23 cellular contexts compared by ENCODE assay signal in the genomic region with DNA sequence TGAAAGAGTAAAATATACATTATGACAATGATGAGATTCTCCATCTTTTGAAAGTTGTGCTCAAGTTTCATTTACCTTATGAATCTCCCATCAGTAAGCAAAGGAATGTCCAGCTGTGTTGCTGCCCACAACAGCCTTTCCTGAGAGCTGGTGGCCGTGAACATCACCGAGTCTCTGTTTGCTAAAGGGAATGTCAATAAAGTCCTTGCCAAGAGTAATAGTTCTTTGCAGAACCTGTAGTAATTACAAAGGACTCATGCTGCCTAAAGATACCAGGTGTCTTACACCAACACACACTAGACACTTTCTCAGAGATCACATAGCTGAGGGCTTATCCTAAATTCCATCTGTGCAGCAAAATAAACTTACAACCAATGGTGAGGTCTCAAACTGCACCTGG.
DNase-seq lines count a peak whose midpoint lies in the region; ATAC-seq and TF ChIP-seq lines count a peak whose summit lies in the region.
"Had no signal": no experiment of that assay in that cellular context is flagged by ENCODE, and none has a peak within 500 bp of the region (broad histone marks: within the 10 kb centered on the region; RNA-seq: fewer than 3 reads in every experiment).

No MANE protein-coding gene starts in this region.

- no peak overlapping the region for H3K4me3 ChIP-seq in breast epithelium
- no peak overlapping the region for H3K4me3 ChIP-seq in left lung
- no peak overlapping the region for H3K4me3 ChIP-seq in upper lobe of right lung
- H3K4me3 ChIP-seq: uterus had no signal

- no peak overlapping the region for H3K4me3 Mint-ChIP-seq in MCF 10A (ENCODE audit: unreplicated experiment)
- H3K4me3 Mint-ChIP-seq: activated T-cell treated with anti-CD3 and anti-CD28 coated beads, Interleukin-2, amount 50 U/mL, for 4 hours; CD8-positive, alpha-beta memory T cell; dendritic cell treated with granulocyte-macrophage colony-stimulating factor and Interleukin-4, amounts not matched to agents 40 ng/mL and 50 ng/mL, for 4 days; memory B cell; stimulated activated naive B cell treated with anti-CD40 and anti-IgM and Interleukin-4, amounts not matched to agents 10 μg/mL and 1 μg/mL and 100 μg/mL, for 72 hours; T-helper 1 cell treated with Interleukin-12 subunit alpha and Interleukin-12 subunit beta and Interleukin-4 antibody, amounts not matched to agents 30 μg/mL and 1 μg/mL, for 36 hours had no signal

- H3K27ac ChIP-seq in breast epithelium = no peak overlapping the region
- no peak overlapping the region for H3K27ac ChIP-seq in left lung
- no peak overlapping the region for H3K27ac ChIP-seq in upper lobe of right lung
- H3K27ac ChIP-seq: neutrophil, uterus had no signal

- ATAC-seq in left lung (peak; percentile 54), upper lobe of right lung (peak; percentile 27), HG02759 (IDR thresholded peaks at IDR 0.05; ENCODE audit: unreplicated experiment) (no peak), GM21381 (IDR thresholded peaks at IDR 0.05; ENCODE audit: unreplicated experiment) (no peak)
- ATAC-seq: activated T-cell treated with anti-CD3 and anti-CD28 coated beads, Interleukin-2, amount 50 U/mL, for 4 hours; PC-3; stimulated activated naive B cell treated with anti-CD40 and anti-IgM and Interleukin-4, amounts not matched to agents 10 μg/mL and 1 μg/mL and 100 μg/mL, for 72 hours had no signal

- POLR2A ChIA-PET in MCF 10A (lab: Yijun Ruan, JAX) = interaction anchor here (1.0 to 2.2 kb wide), 6 partner anchors 9 to 111 kb away, joined by 3 to 10 read pairs (median 6); a partner anchor contains a TSS

- peak overlapping the region; percentile 90 for H3K27ac Mint-ChIP-seq in MCF 10A (ENCODE audit: low read depth, unreplicated experiment)
- H3K27ac Mint-ChIP-seq: CD8-positive, alpha-beta memory T cell; dendritic cell treated with granulocyte-macrophage colony-stimulating factor and Interleukin-4, amounts not matched to agents 40 ng/mL and 50 ng/mL, for 4 days; memory B cell; stimulated activated naive B cell treated with anti-CD40 and anti-IgM and Interleukin-4, amounts not matched to agents 10 μg/mL and 1 μg/mL and 100 μg/mL, for 72 hours; T-helper 1 cell treated with Interleukin-12 subunit alpha and Interleukin-12 subunit beta and Interleukin-4 antibody, amounts not matched to agents 30 μg/mL and 1 μg/mL, for 36 hours had no signal

- peaks cover 0 to 4% of the 10 kb centered on the region in 2 donors for H3K27me3 ChIP-seq in breast epithelium
- H3K27me3 ChIP-seq in left lung = no peaks in the 10 kb centered on the region
- no peaks in the 10 kb centered on the region for H3K27me3 ChIP-seq in upper lobe of right lung
- H3K27me3 ChIP-seq: neutrophil, uterus had no signal

- H3K9me3 ChIP-seq in breast epithelium (no peaks in the 10 kb centered on the region), left lung (no peaks in the 10 kb centered on the region), upper lobe of right lung (no peaks in the 10 kb centered on the region)
- H3K9me3 ChIP-seq: neutrophil, uterus had no signal

- BruUV-seq in MCF 10A (replicated peaks; lab: Mats Ljungman, UMichigan) = no TSS peak

- H3K36me3 ChIP-seq in breast epithelium (no peaks in the 10 kb centered on the region), left lung (no peaks in the 10 kb centered on the region), upper lobe of right lung (no peaks in the 10 kb centered on the region)
- H3K36me3 ChIP-seq: neutrophil, uterus had no signal

- H3K27me3 Mint-ChIP-seq in MCF 10A (ENCODE audit: insufficient read depth, unreplicated experiment) = no peaks in the 10 kb centered on the region

- no peaks in the 10 kb centered on the region for H3K4me1 ChIP-seq in breast epithelium
- peaks cover 1 to 3% of the 10 kb centered on the region in 2 donors for H3K4me1 ChIP-seq in left lung
- H3K4me1 ChIP-seq in upper lobe of right lung = peaks cover 10% of the 10 kb centered on the region

- DNase-seq in MCF 10A (ENCODE audit: unreplicated experiment) (peak; percentile 41), breast epithelium (ENCODE audit: low spot score in 2 of 2) (no peak), astrocyte of the hippocampus (ENCODE audit: low read depth, low spot score) (peak; percentile 56), left lung (no peak), upper lobe of right lung (no peak), NCI-H2171 (lab: John Stamatoyannopoulos, UW) (no peak)
- DNase-seq: activated CD4-positive, alpha-beta T cell treated with anti-CD3 and anti-CD28 coated beads for 4 hours; activated naive CD4-positive, alpha-beta T cell treated with Interleukin-2 at 50 U/mL for 16 hours; activated T-cell treated with anti-CD3 and anti-CD28 coated beads, Interleukin-2, amount 50 U/mL, for 4 hours; CD8-positive, alpha-beta memory T cell; GOT3; islet precursor cell; NCI-H2081 treated with DMSO at 0.1 percent for 48 hours; PC-3; stimulated activated CD4-positive, alpha-beta T cell treated with anti-CD3 and anti-CD28 coated beads, Interleukin-4, amount 100 ng/mL, for 1 hour; stimulated activated naive B cell treated with anti-CD40 and anti-IgM and Interleukin-4, amounts not matched to agents 10 μg/mL and 1 μg/mL and 100 μg/mL, for 72 hours; uterus had no signal

- TF ChIP-seq CTCF in MCF 10A (IDR thresholded peaks at IDR 0.05; ENCODE audit: unreplicated experiment) (no peak), breast epithelium (IDR thresholded peaks at IDR 0.05) (no peak), left lung (IDR thresholded peaks at IDR 0.05) (no peak), upper lobe of right lung (IDR thresholded peaks at IDR 0.05) (no peak)

- CTCF ChIA-PET in MCF 10A (lab: Yijun Ruan, JAX) = interaction anchor here (1.1 to 1.5 kb wide), 4 partner anchors 10 to 277 kb away, joined by 3 to 4 read pairs (median 4); no protein-coding TSS in a partner anchor

- no peak for TF ChIP-seq POLR2A in breast epithelium (IDR thresholded peaks at IDR 0.05)

- H3K9me3 Mint-ChIP-seq in MCF 10A (ENCODE audit: unreplicated experiment) = no peaks in the 10 kb centered on the region
- H3K9me3 Mint-ChIP-seq: activated T-cell treated with anti-CD3 and anti-CD28 coated beads, Interleukin-2, amount 50 U/mL, for 4 hours; dendritic cell treated with granulocyte-macrophage colony-stimulating factor and Interleukin-4, amounts not matched to agents 40 ng/mL and 50 ng/mL, for 4 days; memory B cell; stimulated activated naive B cell treated with anti-CD40 and anti-IgM and Interleukin-4, amounts not matched to agents 10 μg/mL and 1 μg/mL and 100 μg/mL, for 72 hours; T-helper 1 cell treated with Interleukin-12 subunit alpha and Interleukin-12 subunit beta and Interleukin-4 antibody, amounts not matched to agents 30 μg/mL and 1 μg/mL, for 36 hours had no signal

- intact Hi-C loops in MCF 10A (cut with micrococcal nuclease) (no loop called here), breast epithelium (cut with DNase I; ENCODE audit: low total_unique reads) (no loop called here), left lung (cut with DNase I) (no loop called here), upper lobe of right lung (cut with DNase I) (no loop called here)

- H3K4me1 Mint-ChIP-seq in MCF 10A (ENCODE audit: insufficient read depth, unreplicated experiment) = peaks cover 57% of the 10 kb centered on the region
- H3K4me1 Mint-ChIP-seq: CD8-positive, alpha-beta memory T cell; memory B cell; stimulated activated naive B cell treated with anti-CD40 and anti-IgM and Interleukin-4, amounts not matched to agents 10 μg/mL and 1 μg/mL and 100 μg/mL, for 72 hours had no signal

- H3K36me3 Mint-ChIP-seq in MCF 10A (ENCODE audit: insufficient read depth, unreplicated experiment) = peaks cover 6% of the 10 kb centered on the region
- H3K36me3 Mint-ChIP-seq: CD8-positive, alpha-beta memory T cell; memory B cell; stimulated activated naive B cell treated with anti-CD40 and anti-IgM and Interleukin-4, amounts not matched to agents 10 μg/mL and 1 μg/mL and 100 μg/mL, for 72 hours had no signal

Comparison
In these comparisons a context has a peak if more than half of its experiments do, and no peak if none do; other contexts are left out.
1. DNase-seq: peak in MCF 10A (single experiment) and astrocyte of the hippocampus (single experiment); none in breast epithelium (0 of 2), left lung (0 of 2), upper lobe of right lung (single experiment) and NCI-H2171 (single experiment).
2. ATAC-seq: peak in left lung (single experiment) and upper lobe of right lung (single experiment); none in HG02759 (single experiment) and GM21381 (single experiment).